ENCODE assay signal across 18 cellular contexts in the genomic region with DNA sequence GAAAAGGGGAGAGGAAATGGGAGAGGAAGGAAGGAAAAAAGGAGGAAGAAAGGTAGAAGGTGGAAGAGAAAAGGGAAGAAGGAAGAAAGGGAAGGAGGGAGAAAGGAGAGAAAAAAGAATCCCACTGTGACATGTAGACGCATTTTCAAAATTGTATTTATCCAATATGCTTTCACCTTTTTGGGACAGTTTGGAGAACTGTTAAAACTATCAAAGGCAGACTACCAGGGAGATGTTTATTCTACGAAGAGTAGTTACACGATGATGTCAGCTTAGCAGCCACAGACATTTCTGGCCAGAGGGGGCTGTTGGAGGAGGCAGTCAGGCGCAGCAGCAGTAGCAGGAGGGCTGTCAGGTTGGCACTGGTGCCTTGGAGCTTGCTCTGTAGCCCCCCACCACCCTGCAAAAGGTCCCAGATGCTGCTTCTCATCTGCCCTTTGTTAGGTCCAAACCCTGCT.
DNase-seq lines count a peak whose midpoint lies in the region.
"Had no signal": no experiment of that assay in that cellular context is flagged by ENCODE, and none has a peak within 500 bp of the region (broad histone marks: within the 10 kb centered on the region; RNA-seq: fewer than 3 reads in every experiment).

No MANE protein-coding gene starts in this region.

- no peak overlapping the region for H2AK5ac ChIP-seq in trophoblast cell (ENCODE audit: low read length)

- H4K8ac ChIP-seq in trophoblast cell (ENCODE audit: low read depth, low read length): peak overlapping the region; percentile 3

- H3K27me3 ChIP-seq in trophoblast cell (ENCODE audit: insufficient read depth, low read length): no peaks in the 10 kb centered on the region

- H3K4me2 ChIP-seq in trophoblast cell (ENCODE audit: low read length): peak overlapping the region; percentile 4

- peak; percentile 28 for DNase-seq in AG08396 (ENCODE audit: low spot score)
- peak; percentile 64 for DNase-seq in H4 (ENCODE audit: low spot score)
- peak; percentile 49 for DNase-seq in fibroblast of peridontal ligament (ENCODE audit: extremely low read depth)
- DNase-seq in trophoblast cell: no peak
- DNase-seq in SW480 (ENCODE audit: low spot score): no peak
- no peak for DNase-seq in mesenteric fat pad (ENCODE audit: low spot score)
- no peak for DNase-seq in GM19240 (ENCODE audit: insufficient read length, low spot score)
- no peak for DNase-seq in iPS-NIHi7 (ENCODE audit: extremely low spot score)
- DNase-seq: DND-41; effector memory CD4-positive, alpha-beta T cell; Karpas-422; NCI-H187; NCI-H748 treated with DMSO at 0.1 percent for 48 hours; retina; stimulated activated CD4-positive, alpha-beta T cell treated with anti-CD3 and anti-CD28 coated beads, Interleukin-4, amount 100 ng/mL, for 24 hours; T-helper 17 cell had no signal

- no peak overlapping the region for H2BK5ac ChIP-seq in trophoblast cell (ENCODE audit: low read depth, low read length, poor library complexity)

- H3K9me3 ChIP-seq in trophoblast cell (ENCODE audit: insufficient read depth, low read depth, low read length): no peaks in the 10 kb centered on the region

- H3K14ac ChIP-seq in trophoblast cell (ENCODE audit: low read length): peak overlapping the region; percentile 14

- H3K79me2 ChIP-seq in trophoblast cell (ENCODE audit: control insufficient read depth, insufficient read depth, low read length, poor library complexity): no peaks in the 10 kb centered on the region

- H4K12ac ChIP-seq in trophoblast cell (ENCODE audit: low read depth, low read length): no peak overlapping the region

- H3K4me1 ChIP-seq in trophoblast cell (ENCODE audit: control insufficient read depth in 1 of 2, insufficient read depth in 2 of 2, low read length in 2 of 2): peaks cover 25 to 35% of the 10 kb centered on the region in 2 experiments

- H3K23ac ChIP-seq in trophoblast cell (ENCODE audit: low read length): no peak overlapping the region

- no peak overlapping the region for H2BK120ac ChIP-seq in trophoblast cell (ENCODE audit: insufficient read depth, low read length, poor library complexity)

- H3K36me3 ChIP-seq in trophoblast cell (ENCODE audit: control insufficient read depth in 1 of 2, insufficient read depth in 2 of 2, low read length in 2 of 2): no peaks in the 10 kb centered on the region

- peak overlapping the region; percentile 68 for H3K27ac ChIP-seq in trophoblast cell (ENCODE audit: low read depth, low read length)
- H3K27ac ChIP-seq: HL-60, RWPE1 had no signal

- no peak overlapping the region for H3K9ac ChIP-seq in trophoblast cell (ENCODE audit: low read length)

- H2BK12ac ChIP-seq in trophoblast cell (ENCODE audit: low read length): peak overlapping the region; percentile 44

- H3K4me3 ChIP-seq in trophoblast cell (ENCODE audit: low read depth, low read length): no peak overlapping the region

- H3K4ac ChIP-seq in trophoblast cell (ENCODE audit: low read depth, low read length): no peak overlapping the region

- H3K18ac ChIP-seq in trophoblast cell (ENCODE audit: low read length): no peak overlapping the region

- no peaks in the 10 kb centered on the region for H3K79me1 ChIP-seq in trophoblast cell (ENCODE audit: low read length)

- no peak overlapping the region for H2AFZ ChIP-seq in trophoblast cell (ENCODE audit: insufficient read depth, low read length, poor library complexity)

- peak overlapping the region; percentile 4 for H4K91ac ChIP-seq in trophoblast cell (ENCODE audit: low read depth, low read length)

- no CpG with 5 or more reads among the region's 4 CpGs for WGBS in trophoblast cell (ENCODE audit: extremely low coverage, insufficient coverage, insufficient read length)

Comparison
In these comparisons a context has a peak if more than half of its experiments do, and no peak if none do; other contexts are left out.
1. DNase-seq: peak in AG08396 (single experiment), H4 (single experiment) and fibroblast of peridontal ligament (single experiment); none in trophoblast cell (0 of 2), SW480 (single experiment), mesenteric fat pad (single experiment), GM19240 (single experiment) and iPS-NIHi7 (single experiment).